In genomic region chr16:28561557-28562187, GRCh38 we compare ENCODE assay signal across 22 cellular contexts. TPM values are rescaled to one million over a fixed set of nuclear protein-coding genes. Genes with fewer than 3 reads are reported as not detected.
DNase-seq lines count a peak whose midpoint lies in the region; ATAC-seq and TF ChIP-seq lines count a peak whose summit lies in the region.
"Had no signal": no experiment of that assay in that cellular context is flagged by ENCODE, and none has a peak within 500 bp of the region (broad histone marks: within the 10 kb centered on the region; RNA-seq: fewer than 3 reads in every experiment).

No MANE protein-coding gene starts in this region.

- no peaks in the 10 kb centered on the region for H3K27me3 ChIP-seq in heart right ventricle
- H3K27me3 ChIP-seq in left lung, result no peaks in the 10 kb centered on the region
- H3K27me3 ChIP-seq in upper lobe of right lung, result no peaks in the 10 kb centered on the region
- H3K27me3 ChIP-seq: testis had no signal

- H3K4me3 ChIP-seq in heart right ventricle (no peak overlapping the region), left lung (no peak overlapping the region), upper lobe of right lung (no peak overlapping the region)
- H3K4me3 ChIP-seq: A549, testis had no signal

- H3K9me3 ChIP-seq in heart right ventricle (peaks cover 0 to 6% (median 0%) of the 10 kb centered on the region in 11 donors), left lung (peaks cover 0 to 2% of the 10 kb centered on the region in 2 donors), upper lobe of right lung (no peaks in the 10 kb centered on the region)
- H3K9me3 ChIP-seq: testis had no signal

- peak in 6 of 8 donors; percentile 6 to 49 (median 44) for ATAC-seq in heart right ventricle
- ATAC-seq in Right ventricle myocardium inferior, result no peak
- ATAC-seq in left lung, result peak; percentile 74
- peak; percentile 72 for ATAC-seq in upper lobe of right lung
- ATAC-seq in GM19324 (IDR thresholded peaks at IDR 0.05; ENCODE audit: low FRiP score, unreplicated experiment), result no peak
- ATAC-seq: A549 had no signal

- intact Hi-C loops in heart right ventricle (cut with DNase I), result no loop called here
- intact Hi-C loops in Right ventricle myocardium inferior (cut with DNase I), result no loop called here
- intact Hi-C loops in left lung (cut with DNase I), result no loop called here
- intact Hi-C loops in upper lobe of right lung (cut with DNase I), result no loop called here

- peaks cover 4 to 17% (median 13%) of the 10 kb centered on the region in 9 donors for H3K4me1 ChIP-seq in heart right ventricle
- peaks cover 8 to 20% of the 10 kb centered on the region in 2 donors for H3K4me1 ChIP-seq in left lung
- peaks cover 18% of the 10 kb centered on the region for H3K4me1 ChIP-seq in upper lobe of right lung

- H3K27ac ChIP-seq in heart right ventricle (peak overlapping the region in 2 of 10 donors; percentile 25 to 35), left lung (peak overlapping the region; percentile 8 to 26), upper lobe of right lung (peak overlapping the region; percentile 43)
- H3K27ac ChIP-seq: A549, C4-2B had no signal

- DNase-seq in heart right ventricle, result no peak
- DNase-seq in Right ventricle myocardium inferior (ENCODE audit: missing footprints), result no peak
- DNase-seq in left lung, result no peak
- no peak for DNase-seq in upper lobe of right lung
- no peak for DNase-seq in NCI-H69 (lab: John Stamatoyannopoulos, UW)
- DNase-seq: activated CD4-positive, alpha-beta T cell treated with anti-CD3 and anti-CD28 coated beads, Interleukin-2, amount 10 ng/mL, durations not matched to agents 7 days and 5 days; activated CD8-positive, alpha-beta memory T cell treated with anti-CD3 and anti-CD28 coated beads, Interleukin-2, amount 50 U/mL, for 48 hours; effector CD8-positive, alpha-beta T cell; GF-D8; head of caudate nucleus; KBM-7; NCI-H2029 treated with DMSO at 0.1 percent for 48 hours; RPMI8226; stimulated activated CD4-positive, alpha-beta T cell treated with anti-CD3 and anti-CD28 coated beads, Interleukin-12 subunit alpha, Interleukin-12 subunit beta, amount 100 ng/mL, for 4 hours; testis had no signal

- 52 to 53% methylated on average over 7 of the region's 7 CpGs for WGBS in heart right ventricle, 2 donors

- TF ChIP-seq CTCF in heart right ventricle (IDR thresholded peaks at IDR 0.05) (no peak), left lung (IDR thresholded peaks at IDR 0.05) (no peak), upper lobe of right lung (IDR thresholded peaks at IDR 0.05) (no peak)

- peaks cover 0 to 35% (median 7%) of the 10 kb centered on the region in 9 donors for H3K36me3 ChIP-seq in heart right ventricle
- H3K36me3 ChIP-seq in left lung, result peaks cover 0 to 15% of the 10 kb centered on the region in 2 donors
- peaks cover 28% of the 10 kb centered on the region for H3K36me3 ChIP-seq in upper lobe of right lung

RNA-seq across cellular contexts. Expression of gene SGF29, which starts 8.0 kb away (rescaled TPM):
- total RNA-seq in heart right ventricle, result 10 to 100 TPM; 11.1 to 20.9 (median 13.6) TPM
- 10 to 100 TPM; 17.1 to 35.1 TPM for polyA plus RNA-seq in heart right ventricle
- 20.2 TPM for total RNA-seq in Right ventricle myocardium inferior
- total RNA-seq in left lung, result 10 to 100 TPM; 16.6 to 27.4 TPM
- total RNA-seq in upper lobe of right lung, result 33.5 TPM

RNA-seq across cellular contexts. Expression of gene NUPR1, which starts 22.9 kb away (rescaled TPM):
- total RNA-seq in heart right ventricle (10 to 100 TPM; 16.7 to 58.1 (median 27.9) TPM), Right ventricle myocardium inferior (49.6 TPM), left lung (100 to 1,000 TPM; 141 to 142 TPM), upper lobe of right lung (291 TPM)
- polyA plus RNA-seq in heart right ventricle, result 10 to 100 TPM; 62.9 to 74.4 TPM
- total RNA-seq: activated CD4-positive, alpha-beta T cell treated with anti-CD3 and anti-CD28 coated beads, Interleukin-2, amount 10 ng/mL, durations not matched to agents 7 days and 5 days had no signal
- polyA plus RNA-seq: neural cell had no signal

RNA-seq across cellular contexts. Expression of gene SULT1A2, which starts 35.2 kb away (rescaled TPM):
- 1 to 10 TPM in 2 of 10 donors, under 1 TPM in 8; 0.24 to 1.7 (median 0.64) TPM for total RNA-seq in heart right ventricle
- polyA plus RNA-seq in heart right ventricle, result 1 to 10 TPM in 1 of 2 donors, under 1 TPM in 1; 0.28 to 1.2 TPM
- total RNA-seq in Right ventricle myocardium inferior, result 1.8 TPM
- total RNA-seq in left lung, result 10 to 100 TPM in 1 of 2 donors, 1 to 10 TPM in 1; 5.2 to 16.6 TPM
- total RNA-seq in upper lobe of right lung, result 13.0 TPM
- polyA plus RNA-seq: neural cell had no signal

RNA-seq across cellular contexts. Expression of gene SULT1A1, which starts 48.2 kb away (rescaled TPM):
- 10 to 100 TPM in 9 of 10 donors, 1 to 10 TPM in 1; 8.3 to 25.3 (median 17.0) TPM for total RNA-seq in heart right ventricle
- polyA plus RNA-seq in heart right ventricle, result 10 to 100 TPM in 1 of 2 donors, 1 to 10 TPM in 1; 9.0 to 10.8 TPM
- 14.8 TPM for total RNA-seq in Right ventricle myocardium inferior
- total RNA-seq in left lung, result 10 to 100 TPM; 38.6 to 68.6 TPM
- total RNA-seq in upper lobe of right lung, result 55.4 TPM
- polyA plus RNA-seq: neural cell had no signal

RNA-seq across cellular contexts. Expression of gene IL27, which starts 55.0 kb away (rescaled TPM):
- total RNA-seq in heart right ventricle, result under 1 TPM in 1 of 10 donors, not detected in 9; 0.49 TPM
- polyA plus RNA-seq in heart right ventricle, result under 1 TPM in 1 of 2 donors, not detected in 1; 0.04 TPM
- not detected for total RNA-seq in Right ventricle myocardium inferior
- under 1 TPM in 1 of 2 donors, not detected in 1; 0.94 TPM for total RNA-seq in left lung
- not detected for total RNA-seq in upper lobe of right lung
- total RNA-seq: activated CD4-positive, alpha-beta T cell treated with anti-CD3 and anti-CD28 coated beads, Interleukin-2, amount 10 ng/mL, durations not matched to agents 7 days and 5 days; mesothelial cell of epicardium; NCI-H460; pulmonary artery endothelial cell had no signal
- polyA plus RNA-seq: A549, neural cell had no signal

Comparison
In these comparisons a context has a peak if more than half of its experiments do, and no peak if none do; other contexts are left out.
1. ATAC-seq: peak in heart right ventricle (6 of 8), left lung (single experiment) and upper lobe of right lung (single experiment); none in Right ventricle myocardium inferior (single experiment) and GM19324 (single experiment).